Comparison of ENCODE assay signal across 2 cellular contexts in genomic region chr2:102102636-102102948, GRCh38. TPM values are rescaled to one million over a fixed set of nuclear protein-coding genes. Genes with fewer than 3 reads are reported as not detected.
"Had no signal": no experiment of that assay in that cellular context is flagged by ENCODE, and none has a peak within 500 bp of the region (broad histone marks: within the 10 kb centered on the region; RNA-seq: fewer than 3 reads in every experiment).

No MANE protein-coding gene starts in this region.

RNA-seq across cellular contexts. Expression of gene IL1R1, which starts 40.0 kb away (rescaled TPM):
- polyA plus RNA-seq: naive thymus-derived CD4-positive, alpha-beta T cell; neural cell had no signal
